Comparison of ENCODE assay signal across 1 cellular context in the genomic region with DNA sequence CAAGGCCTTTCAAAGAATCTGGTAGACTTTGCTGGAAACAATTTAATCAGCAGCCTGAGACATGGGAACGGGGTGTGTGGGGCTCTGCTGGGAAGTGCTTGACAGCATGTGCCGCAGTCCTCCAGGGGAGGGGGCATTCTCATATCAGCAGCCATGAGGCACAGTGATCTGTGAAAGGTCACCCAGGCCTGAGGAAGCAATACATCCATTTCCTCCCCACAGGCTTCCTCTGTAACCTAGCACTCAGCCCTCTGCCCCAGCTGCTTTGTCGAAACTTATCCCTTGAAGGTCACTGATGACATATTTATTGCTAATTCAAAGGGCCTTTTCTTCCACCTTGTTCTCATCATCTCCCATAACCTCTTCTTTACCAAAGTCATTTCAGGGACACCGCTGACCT.
TF ChIP-seq lines count a peak whose summit lies in the region.

No MANE protein-coding gene starts in this region.

TF ChIP-seq in K562, 482 proteins besides CTCF, POLR2A, EP300 and RAD21 (continued from another document and continues in another):
- TF ChIP-seq ZBTB40 (IDR thresholded peaks at IDR 0.05) (peak; percentile 48), ZBTB40 (CRISPR knock-in tag; IDR thresholded peaks at IDR 0.05) (no peak), ZNF76 (CRISPR knock-in tag; IDR thresholded peaks at IDR 0.05; ENCODE audit: borderline replicate concordance) (no peak), ATF7 (IDR thresholded peaks at IDR 0.05) (0 out of 2 replicates have a peak, but pooled peaks have one; percentile 14), L3MBTL2 (IDR thresholded peaks at IDR 0.05) (peak; percentile 80), MGA (IDR thresholded peaks at IDR 0.05) (peak; percentile 66), POLR3G (IDR thresholded peaks at IDR 0.05; ENCODE audit: extremely low read depth, insufficient read length, insufficient replicate concordance) (no peak), BHLHE40 (IDR thresholded peaks at IDR 0.05; ENCODE audit: low read length) (peak; percentile 70), HOMEZ (CRISPR knock-in tag; IDR thresholded peaks at IDR 0.05) (no peak)
- TF ChIP-seq, protein P1, sequence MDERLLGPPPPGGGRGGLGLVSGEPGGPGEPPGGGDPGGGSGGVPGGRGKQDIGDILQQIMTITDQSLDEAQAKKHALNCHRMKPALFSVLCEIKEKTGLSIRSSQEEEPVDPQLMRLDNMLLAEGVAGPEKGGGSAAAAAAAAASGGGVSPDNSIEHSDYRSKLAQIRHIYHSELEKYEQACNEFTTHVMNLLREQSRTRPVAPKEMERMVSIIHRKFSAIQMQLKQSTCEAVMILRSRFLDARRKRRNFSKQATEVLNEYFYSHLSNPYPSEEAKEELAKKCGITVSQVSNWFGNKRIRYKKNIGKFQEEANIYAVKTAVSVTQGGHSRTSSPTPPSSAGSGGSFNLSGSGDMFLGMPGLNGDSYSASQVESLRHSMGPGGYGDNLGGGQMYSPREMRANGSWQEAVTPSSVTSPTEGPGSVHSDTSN (CRISPR knock-in tag; IDR thresholded peaks at IDR 0.05; ENCODE audit: low read depth), result no peak
- TF ChIP-seq, protein P1 (tag; conservative IDR thresholded peaks at IDR 0.05; ENCODE audit: low read depth), result peak; percentile 64; the same call in 1 of the 2 replicates
- TF ChIP-seq, protein P2, sequence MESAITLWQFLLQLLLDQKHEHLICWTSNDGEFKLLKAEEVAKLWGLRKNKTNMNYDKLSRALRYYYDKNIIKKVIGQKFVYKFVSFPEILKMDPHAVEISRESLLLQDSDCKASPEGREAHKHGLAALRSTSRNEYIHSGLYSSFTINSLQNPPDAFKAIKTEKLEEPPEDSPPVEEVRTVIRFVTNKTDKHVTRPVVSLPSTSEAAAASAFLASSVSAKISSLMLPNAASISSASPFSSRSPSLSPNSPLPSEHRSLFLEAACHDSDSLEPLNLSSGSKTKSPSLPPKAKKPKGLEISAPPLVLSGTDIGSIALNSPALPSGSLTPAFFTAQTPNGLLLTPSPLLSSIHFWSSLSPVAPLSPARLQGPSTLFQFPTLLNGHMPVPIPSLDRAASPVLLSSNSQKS (CRISPR knock-in tag; IDR thresholded peaks at IDR 0.05), result no peak
- TF ChIP-seq, protein P3, sequence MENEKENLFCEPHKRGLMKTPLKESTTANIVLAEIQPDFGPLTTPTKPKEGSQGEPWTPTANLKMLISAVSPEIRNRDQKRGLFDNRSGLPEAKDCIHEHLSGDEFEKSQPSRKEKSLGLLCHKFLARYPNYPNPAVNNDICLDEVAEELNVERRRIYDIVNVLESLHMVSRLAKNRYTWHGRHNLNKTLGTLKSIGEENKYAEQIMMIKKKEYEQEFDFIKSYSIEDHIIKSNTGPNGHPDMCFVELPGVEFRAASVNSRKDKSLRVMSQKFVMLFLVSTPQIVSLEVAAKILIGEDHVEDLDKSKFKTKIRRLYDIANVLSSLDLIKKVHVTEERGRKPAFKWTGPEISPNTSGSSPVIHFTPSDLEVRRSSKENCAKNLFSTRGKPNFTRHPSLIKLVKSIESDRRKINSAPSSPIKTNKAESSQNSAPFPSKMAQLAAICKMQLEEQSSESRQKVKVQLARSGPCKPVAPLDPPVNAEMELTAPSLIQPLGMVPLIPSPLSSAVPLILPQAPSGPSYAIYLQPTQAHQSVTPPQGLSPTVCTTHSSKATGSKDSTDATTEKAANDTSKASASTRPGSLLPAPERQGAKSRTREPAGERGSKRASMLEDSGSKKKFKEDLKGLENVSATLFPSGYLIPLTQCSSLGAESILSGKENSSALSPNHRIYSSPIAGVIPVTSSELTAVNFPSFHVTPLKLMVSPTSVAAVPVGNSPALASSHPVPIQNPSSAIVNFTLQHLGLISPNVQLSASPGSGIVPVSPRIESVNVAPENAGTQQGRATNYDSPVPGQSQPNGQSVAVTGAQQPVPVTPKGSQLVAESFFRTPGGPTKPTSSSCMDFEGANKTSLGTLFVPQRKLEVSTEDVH (IDR thresholded peaks at IDR 0.05; ENCODE audit: low read depth, partially characterized antibody), result no peak
